16 cellular contexts compared by ENCODE assay signal in genomic region chr7:158192956-158193355, GRCh38.
DNase-seq lines count a peak whose midpoint lies in the region; ATAC-seq, FAIRE-seq and TF ChIP-seq lines count a peak whose summit lies in the region.
"Had no signal": no experiment of that assay in that cellular context is flagged by ENCODE, and none has a peak within 500 bp of the region (broad histone marks: within the 10 kb centered on the region; RNA-seq: fewer than 3 reads in every experiment).

No MANE protein-coding gene starts in this region.

- no peak overlapping the region for H3K27ac Mint-ChIP-seq in activated CD4-positive, alpha-beta T cell treated with anti-CD3 and anti-CD28 coated beads, Interleukin-2, amount 10 ng/mL, durations not matched to agents 24 days and 14 days
- H3K27ac Mint-ChIP-seq: GM23338 had no signal

- H2BK5ac ChIP-seq in H1 (ENCODE audit: low read depth, low read length) = no peak overlapping the region; the same call in 1 of the 2 replicates

- no peak for TF ChIP-seq EP300 in H1 (IDR thresholded peaks at IDR 0.05; ENCODE audit: borderline replicate concordance in 1 of 2, low read depth in 2 of 2, low read length in 2 of 2)

- no peak overlapping the region for H2BK12ac ChIP-seq in H1 (ENCODE audit: low read depth, low read length)

- no peak overlapping the region; the same call in 1 of the 2 replicates for H4K8ac ChIP-seq in H1 (ENCODE audit: extremely low read depth, insufficient read depth, low read length)

- intact Hi-C loops in activated CD4-positive, alpha-beta T cell treated with anti-CD3 and anti-CD28 coated beads, Interleukin-2, amount 10 ng/mL, durations not matched to agents 24 days and 14 days (cut with micrococcal nuclease) = no loop called here

- no peak for FAIRE-seq in H1 (lab: Jason Lieb, UNC)
- FAIRE-seq: GM12891 had no signal

- peak overlapping the region; percentile 38 for H3K4ac ChIP-seq in H1 (replicated peaks; ENCODE audit: insufficient read length, low read depth, low read length)

- no peak overlapping the region for H2AFZ ChIP-seq in H1 (ENCODE audit: low read length)
- no peak overlapping the region for H2AFZ ChIP-seq in osteoblast (ENCODE audit: low read length)
- H2AFZ ChIP-seq: GM23338 had no signal

- no peak for TF ChIP-seq RAD21 in H1 (IDR thresholded peaks at IDR 0.05 in 1 of 2, conservative IDR thresholded peaks at IDR 0.05 in 1 of 2; ENCODE audit: low read depth in 2 of 2, low read length in 2 of 2)

- H3K56ac ChIP-seq in H1 (replicated peaks; ENCODE audit: insufficient read length, low read depth, low read length) = no peak overlapping the region

- CTCF ChIA-PET in H1 (lab: Charles Lee; ENCODE audit: partially characterized antibody) = no interaction called here

- H4K5ac ChIP-seq in H1 (ENCODE audit: insufficient read length, low read depth, low read length) = no peak overlapping the region

- no peaks in the 10 kb centered on the region for H3K79me2 ChIP-seq in H1 (ENCODE audit: control insufficient read depth in 1 of 2, insufficient read depth in 2 of 2, low read length in 2 of 2)
- no peaks in the 10 kb centered on the region for H3K79me2 ChIP-seq in osteoblast (ENCODE audit: insufficient read depth, low read length)

- no peak overlapping the region for H3K9ac ChIP-seq in H1 (replicated peaks in 1 of 4; ENCODE audit: extremely low read depth in 1 of 4, low read depth in 3 of 4, low read length in 3 of 4)

- H3K27me3 ChIP-seq in H1 (replicated peaks in 1 of 4; ENCODE audit: control insufficient read depth in 3 of 4, extremely low read depth in 1 of 4, insufficient read depth in 3 of 4, low read length in 3 of 4) (no peaks in the 10 kb centered on the region), osteoblast (ENCODE audit: insufficient read depth, low read length) (no peaks in the 10 kb centered on the region)

- H3K79me1 ChIP-seq in H1 (ENCODE audit: low read depth, low read length) = no peaks in the 10 kb centered on the region

- no peak overlapping the region for H3K18ac ChIP-seq in H1 (ENCODE audit: extremely low read depth, low read length)

- no peak overlapping the region for H3K4me3 Mint-ChIP-seq in activated CD4-positive, alpha-beta T cell treated with anti-CD3 and anti-CD28 coated beads, Interleukin-2, amount 10 ng/mL, durations not matched to agents 24 days and 14 days
- H3K4me3 Mint-ChIP-seq: CD4-positive, alpha-beta memory T cell; GM23338 had no signal

- POLR2A ChIA-PET in H1 (lab: Charles Lee; ENCODE audit: partially characterized antibody) = no interaction called here

- H3K4me1 Mint-ChIP-seq in activated CD4-positive, alpha-beta T cell treated with anti-CD3 and anti-CD28 coated beads, Interleukin-2, amount 10 ng/mL, durations not matched to agents 24 days and 14 days = no peaks in the 10 kb centered on the region
- H3K4me1 Mint-ChIP-seq: CD4-positive, alpha-beta memory T cell; GM23338 had no signal

- H2BK20ac ChIP-seq in H1 (ENCODE audit: low read length) = no peak overlapping the region

- H3K36me3 ChIP-seq in H1 (ENCODE audit: control insufficient read depth in 2 of 4, insufficient read depth in 4 of 4, low read length in 3 of 4) (no peaks in the 10 kb centered on the region), osteoblast (ENCODE audit: insufficient read depth, low read length) (no peaks in the 10 kb centered on the region)

- H3K4me1 ChIP-seq in H1 (replicated peaks in 1 of 4; ENCODE audit: control insufficient read depth in 3 of 4, insufficient read depth in 4 of 4, low read length in 3 of 4) (no peaks in the 10 kb centered on the region), osteoblast (ENCODE audit: insufficient read depth, low read length) (no peaks in the 10 kb centered on the region)

- H4K91ac ChIP-seq in H1 (replicated peaks; ENCODE audit: insufficient read length, low read length) = peak overlapping the region; percentile 54

- no peaks in the 10 kb centered on the region for H3K27me3 Mint-ChIP-seq in activated CD4-positive, alpha-beta T cell treated with anti-CD3 and anti-CD28 coated beads, Interleukin-2, amount 10 ng/mL, durations not matched to agents 24 days and 14 days
- H3K27me3 Mint-ChIP-seq: CD4-positive, alpha-beta memory T cell had no signal

- H3K36me3 Mint-ChIP-seq in activated CD4-positive, alpha-beta T cell treated with anti-CD3 and anti-CD28 coated beads, Interleukin-2, amount 10 ng/mL, durations not matched to agents 24 days and 14 days (ENCODE audit: low read depth) = peaks cover 2% of the 10 kb centered on the region
- H3K36me3 Mint-ChIP-seq: CD4-positive, alpha-beta memory T cell had no signal

- in situ Hi-C loops in GM13977 (cut with MboI; ENCODE audit: low pct_unique_long_range_greater_than_20kb, low sequenced_read_pairs, unreplicated experiment) = no loop called here

- H4K20me1 ChIP-seq in H1 (replicated peaks in 1 of 2; ENCODE audit: control insufficient read depth in 1 of 2, insufficient read depth in 2 of 2, low read length in 2 of 2) (no peaks in the 10 kb centered on the region), osteoblast (ENCODE audit: insufficient read depth, low read length) (no peaks in the 10 kb centered on the region)

- H3K9me3 ChIP-seq in H1 (ENCODE audit: insufficient read depth in 2 of 2, low read depth in 1 of 2, low read length in 1 of 2) = peaks cover 27 to 63% of the 10 kb centered on the region in 2 experiments
- no peaks in the 10 kb centered on the region for H3K9me3 ChIP-seq in osteoblast (ENCODE audit: low read depth, low read length)

- TF ChIP-seq POLR2A in H1 (IDR thresholded peaks at IDR 0.05; ENCODE audit: control extremely low read depth in 1 of 2, low read depth in 2 of 2, low read length in 2 of 2) = no peak

- H3K23ac ChIP-seq in H1 (ENCODE audit: insufficient read length) = no peak overlapping the region

- no peak overlapping the region for H2AK5ac ChIP-seq in H1 (ENCODE audit: low read depth, low read length)

- TF ChIP-seq CTCF in GM13977 (IDR thresholded peaks at IDR 0.05; ENCODE audit: extremely low read depth, insufficient read depth, missing control alignments) (no peak), H1 (IDR thresholded peaks at IDR 0.05; ENCODE audit: control extremely low read depth in 1 of 3, insufficient read depth in 1 of 3, low read depth in 1 of 3, low read length in 3 of 3) (no peak), osteoblast (IDR thresholded peaks at IDR 0.05; ENCODE audit: extremely low read depth, low read depth, low read length) (no peak)

- no peaks in the 10 kb centered on the region for H3K23me2 ChIP-seq in H1 (ENCODE audit: low read depth, low read length)

- no peak overlapping the region for H2BK15ac ChIP-seq in H1 (ENCODE audit: low read length)

- WGBS in H1 (ENCODE audit: extremely low coverage in 1 of 2, insufficient coverage in 1 of 2, insufficient read length in 1 of 2, insufficient replicate concordance in 2 of 2, low coverage in 1 of 2, low lambda C conversion rate in 2 of 2, missing lambda C conversion rate in 1 of 2), 2 experiments = 85% methylated on average over 17 of the region's 18 CpGs; no CpG with 5 or more reads in 1 of the 2 experiments

- DNase-seq in GM13977 (ENCODE audit: low spot score) (peak; percentile 6), H1 (ENCODE audit: low read depth in 1 of 2, low spot score in 2 of 2) (no peak), osteoblast (ENCODE audit: insufficient read length, low spot score, missing footprints) (peak; percentile 41), H4 (ENCODE audit: low spot score) (no peak)
- no peak for DNase-seq in activated CD4-positive, alpha-beta T cell treated with anti-CD3 and anti-CD28 coated beads, Interleukin-2, amount 10 ng/mL, durations not matched to agents 24 days and 14 days
- DNase-seq: C1 segment of cervical spinal cord; Calu3; CD4-positive, alpha-beta memory T cell; DMS53; DMS79 treated with DMSO at 0.1 percent for 48 hours; GF-D8; H7 had no signal

- no peak for ATAC-seq in GM21529 (IDR thresholded peaks at IDR 0.05; ENCODE audit: unreplicated experiment)
- ATAC-seq: GM23338, HCT116 had no signal

- H3K27ac ChIP-seq in H1 (ENCODE audit: low read depth, low read length) = no peak overlapping the region
- H3K27ac ChIP-seq in osteoblast (ENCODE audit: low read depth, low read length) = no peak overlapping the region

- peaks cover 21% of the 10 kb centered on the region for H3K9me3 Mint-ChIP-seq in activated CD4-positive, alpha-beta T cell treated with anti-CD3 and anti-CD28 coated beads, Interleukin-2, amount 10 ng/mL, durations not matched to agents 24 days and 14 days

- H3K4me2 ChIP-seq in H1 (ENCODE audit: insufficient read depth in 1 of 2, low read depth in 2 of 2, low read length in 2 of 2) (no peak overlapping the region), osteoblast (ENCODE audit: insufficient read depth, low read length) (no peak overlapping the region)
- H3K4me2 ChIP-seq: GM23338 had no signal

- H3K14ac ChIP-seq in H1 (ENCODE audit: insufficient read length) = no peak overlapping the region

- no peak overlapping the region for H2BK120ac ChIP-seq in H1 (replicated peaks; ENCODE audit: low read depth, low read length)

- no peak overlapping the region for H3K4me3 ChIP-seq in H1 (ENCODE audit: extremely low read depth in 1 of 4, insufficient read depth in 2 of 4, low read depth in 3 of 4, low read length in 4 of 4)
- no peak overlapping the region for H3K4me3 ChIP-seq in osteoblast (ENCODE audit: insufficient read depth, low read length)
- H3K4me3 ChIP-seq: GM23338 had no signal

TF ChIP-seq in H1, 55 proteins besides CTCF, POLR2A, EP300 and RAD21 (continues in another document):
- TF ChIP-seq CEBPB (IDR thresholded peaks at IDR 0.05; ENCODE audit: low read depth, low read length) (no peak), JUND (IDR thresholded peaks at IDR 0.05; ENCODE audit: low read length) (no peak), CBX8 (IDR thresholded peaks at IDR 0.05; ENCODE audit: borderline replicate concordance, low read depth, low read length) (no peak), BACH1 (IDR thresholded peaks at IDR 0.05; ENCODE audit: low read length) (no peak), SP1 (IDR thresholded peaks at IDR 0.05; ENCODE audit: low read depth, low read length) (no peak), SRF (IDR thresholded peaks at IDR 0.05; ENCODE audit: low read depth, low read length) (no peak), GTF2F1 (IDR thresholded peaks at IDR 0.05; ENCODE audit: borderline replicate concordance, low read depth, low read length) (no peak), CHD2 (IDR thresholded peaks at IDR 0.05; ENCODE audit: low read length) (no peak), SP4 (IDR thresholded peaks at IDR 0.05; ENCODE audit: low read length) (no peak), MAFK (IDR thresholded peaks at IDR 0.05; ENCODE audit: low read depth, low read length) (no peak), BRCA1 (IDR thresholded peaks at IDR 0.05; ENCODE audit: low read depth, low read length) (no peak), FOSL1 (IDR thresholded peaks at IDR 0.05; ENCODE audit: insufficient read depth, low read depth, low read length) (no peak), MAX (IDR thresholded peaks at IDR 0.05) (no peak), CBX5 (IDR thresholded peaks at IDR 0.05; ENCODE audit: low read depth, low read length) (no peak), KDM1A (IDR thresholded peaks at IDR 0.05; ENCODE audit: borderline replicate concordance, low read length) (no peak)

Comparison
In these comparisons a context has a peak if more than half of its experiments do, and no peak if none do; other contexts are left out.
1. DNase-seq: peak in GM13977 (single experiment) and osteoblast (single experiment); none in H1 (0 of 2), activated CD4-positive, alpha-beta T cell treated with anti-CD3 and anti-CD28 coated beads, Interleukin-2, amount 10 ng/mL, durations not matched to agents 24 days and 14 days (single experiment) and H4 (single experiment).